8 cellular contexts compared by ENCODE assay signal in the genomic region with DNA sequence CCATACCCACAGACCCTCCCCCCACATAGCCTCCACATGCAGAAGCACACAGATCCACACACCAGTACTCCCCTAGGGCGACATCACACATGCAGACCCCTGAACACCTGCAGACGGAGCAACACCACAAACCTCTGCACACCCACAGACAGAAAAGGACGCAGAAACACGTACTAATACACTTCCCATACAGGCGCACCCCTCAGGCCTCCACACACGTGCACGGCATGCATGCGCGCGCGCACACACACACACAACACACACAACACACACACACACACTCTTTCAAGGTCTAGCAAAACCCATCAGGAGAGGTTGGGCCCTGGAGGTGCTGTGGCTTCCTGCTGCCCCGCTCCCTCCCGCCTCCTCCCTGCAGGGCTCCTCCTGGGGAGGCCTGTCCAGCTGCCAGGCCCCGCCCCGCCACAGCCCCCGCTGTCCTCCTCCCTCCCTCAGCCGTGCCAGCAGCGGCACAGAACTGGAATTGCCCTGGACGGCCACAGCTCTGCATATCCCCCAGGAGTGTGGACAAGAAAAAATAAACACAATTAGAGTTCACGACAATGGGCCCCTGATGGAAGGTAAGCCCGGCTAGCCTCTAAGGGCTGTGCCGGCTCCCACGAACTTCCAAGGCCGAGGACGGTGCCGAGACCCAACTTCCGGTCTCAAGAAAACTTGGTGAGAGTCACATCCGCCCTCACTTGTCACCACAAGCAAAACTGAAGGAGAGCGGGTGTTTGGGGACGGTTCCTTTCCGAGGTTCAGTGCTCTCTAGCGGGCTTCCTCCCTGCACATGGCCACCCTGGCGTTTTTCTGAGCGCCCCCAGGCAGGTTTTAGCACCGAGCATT. TPM values are rescaled to one million over a fixed set of nuclear protein-coding genes. Genes with fewer than 3 reads are reported as not detected.
DNase-seq lines count a peak whose midpoint lies in the region; ATAC-seq and TF ChIP-seq lines count a peak whose summit lies in the region.

No MANE protein-coding gene starts in this region.

- WGBS in HUES64: 10% methylated on average over 35 of the region's 35 CpGs

- ATAC-seq in GM21447 (IDR thresholded peaks at IDR 0.05; ENCODE audit: unreplicated experiment): peak; percentile 57

- H3K27ac ChIP-seq in HUES64 (ENCODE audit: low read depth, low read length) (peak overlapping the region; percentile 94), tibial artery (peak overlapping the region; percentile 96 to 99)

- H3K27me3 Mint-ChIP-seq in activated naive CD4-positive, alpha-beta T cell treated with anti-CD3 and anti-CD28 coated beads, Interleukin-2, amount 10 ng/mL, durations not matched to agents 7 days and 5 days: peaks cover 8% of the 10 kb centered on the region
- H3K27me3 Mint-ChIP-seq in osteocyte (ENCODE audit: unreplicated experiment): no peaks in the 10 kb centered on the region

- H3K36me3 Mint-ChIP-seq in activated naive CD4-positive, alpha-beta T cell treated with anti-CD3 and anti-CD28 coated beads, Interleukin-2, amount 10 ng/mL, durations not matched to agents 7 days and 5 days: peaks cover 47% of the 10 kb centered on the region
- peaks cover 17% of the 10 kb centered on the region for H3K36me3 Mint-ChIP-seq in osteocyte (ENCODE audit: unreplicated experiment)

- DNase-seq in DMS153 (lab: John Stamatoyannopoulos, UW) (peak; percentile 32), SK-N-DZ (ENCODE audit: low spot score) (peak; percentile 84), glomerular visceral epithelial cell (ENCODE audit: extremely low spot score) (peak; percentile 76), osteocyte (ENCODE audit: extremely low spot score, unreplicated experiment) (peak; percentile 88), tibial artery (peak; percentile 83 to 94)
- peak; percentile 92 for DNase-seq in activated naive CD4-positive, alpha-beta T cell treated with anti-CD3 and anti-CD28 coated beads, Interleukin-2, amount 10 ng/mL, durations not matched to agents 7 days and 5 days

- H3K4me1 ChIP-seq in HUES64 (ENCODE audit: insufficient read depth, low read length): peaks cover 69% of the 10 kb centered on the region
- peaks cover 0 to 86% (median 50%) of the 10 kb centered on the region in 4 donors for H3K4me1 ChIP-seq in tibial artery

- CTCF ChIA-PET in activated naive CD4-positive, alpha-beta T cell treated with anti-CD3 and anti-CD28 coated beads, Interleukin-2, amount 10 ng/mL, durations not matched to agents 7 days and 5 days (lab: Charles Lee): interaction anchor here (1.1 to 14.2 kb wide), 8 partner anchors 9 to 89 kb away, joined by 3 to 460 read pairs (median 5); no protein-coding TSS in a partner anchor

- no peaks in the 10 kb centered on the region for H3K9me3 Mint-ChIP-seq in activated naive CD4-positive, alpha-beta T cell treated with anti-CD3 and anti-CD28 coated beads, Interleukin-2, amount 10 ng/mL, durations not matched to agents 7 days and 5 days
- no peaks in the 10 kb centered on the region for H3K9me3 Mint-ChIP-seq in osteocyte (ENCODE audit: unreplicated experiment)

- H3K36me3 ChIP-seq in HUES64 (ENCODE audit: insufficient read depth, low read length) (peaks cover 24% of the 10 kb centered on the region), tibial artery (peaks cover 20 to 26% (median 20%) of the 10 kb centered on the region in 3 donors)

- H3K9ac ChIP-seq in HUES64 (ENCODE audit: low read depth, low read length): peak overlapping the region; percentile 41

- peaks cover 36% of the 10 kb centered on the region for H3K4me1 Mint-ChIP-seq in activated naive CD4-positive, alpha-beta T cell treated with anti-CD3 and anti-CD28 coated beads, Interleukin-2, amount 10 ng/mL, durations not matched to agents 7 days and 5 days
- peaks cover 59% of the 10 kb centered on the region for H3K4me1 Mint-ChIP-seq in osteocyte (ENCODE audit: unreplicated experiment)

- TF ChIP-seq CTCF in osteocyte (IDR thresholded peaks at IDR 0.05) (no peak), tibial artery (IDR thresholded peaks at IDR 0.05) (no peak)

- H3K4me3 Mint-ChIP-seq in activated naive CD4-positive, alpha-beta T cell treated with anti-CD3 and anti-CD28 coated beads, Interleukin-2, amount 10 ng/mL, durations not matched to agents 7 days and 5 days: peak overlapping the region; percentile 79
- peak overlapping the region; percentile 77 for H3K4me3 Mint-ChIP-seq in osteocyte (ENCODE audit: unreplicated experiment)

- H3K27ac Mint-ChIP-seq in activated naive CD4-positive, alpha-beta T cell treated with anti-CD3 and anti-CD28 coated beads, Interleukin-2, amount 10 ng/mL, durations not matched to agents 7 days and 5 days: peak overlapping the region; percentile 97
- H3K27ac Mint-ChIP-seq in osteocyte (ENCODE audit: unreplicated experiment): peak overlapping the region; percentile 98

- H3K27me3 ChIP-seq in HUES64 (ENCODE audit: insufficient read depth, low read length) (no peaks in the 10 kb centered on the region), tibial artery (no peaks in the 10 kb centered on the region)

- H3K4me3 ChIP-seq in HUES64 (ENCODE audit: low read length) (peak overlapping the region; percentile 94), tibial artery (peak overlapping the region; percentile 87 to 89)

- H3K9me3 ChIP-seq in HUES64 (ENCODE audit: insufficient read depth, low read depth, low read length): no peaks in the 10 kb centered on the region
- no peaks in the 10 kb centered on the region for H3K9me3 ChIP-seq in tibial artery

- intact Hi-C loops in tibial artery (cut with DNase I; ENCODE audit: low total_unique reads): loop anchor here (5.0 to 10.0 kb wide), 2 partner anchors 62 to 145 kb away; no protein-coding TSS in a partner anchor

RNA-seq across cellular contexts. Expression of a gene that starts 6.8 kb away (rescaled TPM):
- 62.2 TPM for polyA plus RNA-seq in HUES64 (2013, experiment 1 of 2)
- polyA plus RNA-seq in HUES64 (2013, experiment 2 of 2): 60.5 TPM
- polyA plus RNA-seq in SK-N-DZ (2014; cell fraction: cytosol; rRNA removed): 6.8 and 7.1 TPM in 2 replicates
- polyA plus RNA-seq in SK-N-DZ (2014; cell fraction: nucleus; rRNA removed): 4.0 and 4.1 TPM in 2 replicates
- total RNA-seq in osteocyte: 87.9 and 88.0 TPM in 2 replicates

Comparison
In these comparisons a context has a peak if more than half of its experiments do, and no peak if none do; other contexts are left out.
1. Peak in every context shown above with its lines: DNase-seq, ATAC-seq, H3K4me3 ChIP-seq and H3K27ac ChIP-seq.
2. DNase-seq: peak in every context shown above with its lines; median percentile 92 in activated naive CD4-positive, alpha-beta T cell treated with anti-CD3 and anti-CD28 coated beads, Interleukin-2, amount 10 ng/mL, durations not matched to agents 7 days and 5 days; 88 in tibial artery; 88 in osteocyte; 84 in SK-N-DZ; 76 in glomerular visceral epithelial cell; 32 in DMS153.